10 cellular contexts compared by ENCODE assay signal in genomic region chr2:238974510-238975166, GRCh38.
DNase-seq lines count a peak whose midpoint lies in the region; ATAC-seq and TF ChIP-seq lines count a peak whose summit lies in the region.
"Had no signal": no experiment of that assay in that cellular context is flagged by ENCODE, and none has a peak within 500 bp of the region (broad histone marks: within the 10 kb centered on the region; RNA-seq: fewer than 3 reads in every experiment).

No MANE protein-coding gene starts in this region.

- TF ChIP-seq CTCF in choroid plexus epithelial cell (conservative IDR thresholded peaks at IDR 0.05; ENCODE audit: low read depth, low read length): peak; percentile 60
- TF ChIP-seq CTCF in GM13977 (IDR thresholded peaks at IDR 0.05; ENCODE audit: extremely low read depth, insufficient read depth, missing control alignments): no peak
- no peak for TF ChIP-seq CTCF in Caco-2 (IDR thresholded peaks at IDR 0.05; ENCODE audit: insufficient read depth in 1 of 2, low read depth in 1 of 2, low read length in 1 of 2, severe bottlenecking in 1 of 2, unreplicated experiment in 1 of 2)

- H3K9me3 Mint-ChIP-seq in Caco-2 (ENCODE audit: unreplicated experiment): no peaks in the 10 kb centered on the region
- peaks cover 14% of the 10 kb centered on the region for H3K9me3 Mint-ChIP-seq in stimulated activated effector memory CD8-positive, alpha-beta T cell treated with anti-CD3 and anti-CD28 coated beads, Interleukin-12 subunit alpha, Interleukin-12 subunit beta, amount 100 ng/mL, for 72 hours

- in situ Hi-C loops in GM13977 (cut with MboI; ENCODE audit: low pct_unique_long_range_greater_than_20kb, low sequenced_read_pairs, unreplicated experiment): no loop called here

- no peaks in the 10 kb centered on the region for H3K36me3 ChIP-seq in Caco-2 (ENCODE audit: control insufficient read depth, insufficient read depth, low read length)
- H3K36me3 ChIP-seq: BLaER1 had no signal

- no peaks in the 10 kb centered on the region for H3K27me3 Mint-ChIP-seq in Caco-2 (ENCODE audit: insufficient read depth, unreplicated experiment)

- CTCF ChIA-PET in Caco-2 (lab: Charles Lee): no interaction called here

- ATAC-seq in right cardiac atrium (peak in 1 of 2 donors; percentile 23), Right ventricle myocardium inferior (no peak), GM18870 (IDR thresholded peaks at IDR 0.05; ENCODE audit: unreplicated experiment) (no peak)
- ATAC-seq in stimulated activated effector memory CD8-positive, alpha-beta T cell treated with anti-CD3 and anti-CD28 coated beads, Interleukin-12 subunit alpha, Interleukin-12 subunit beta, amount 100 ng/mL, for 72 hours: no peak

- POLR2A ChIA-PET in Caco-2 (lab: Charles Lee): no interaction called here

- H3K36me3 Mint-ChIP-seq in Caco-2 (ENCODE audit: insufficient read depth, unreplicated experiment): no peaks in the 10 kb centered on the region
- no peaks in the 10 kb centered on the region for H3K36me3 Mint-ChIP-seq in stimulated activated effector memory CD8-positive, alpha-beta T cell treated with anti-CD3 and anti-CD28 coated beads, Interleukin-12 subunit alpha, Interleukin-12 subunit beta, amount 100 ng/mL, for 72 hours

- no peaks in the 10 kb centered on the region for H3K4me1 ChIP-seq in right cardiac atrium (ENCODE audit: control insufficient read depth, insufficient read depth, low read length)
- no peaks in the 10 kb centered on the region for H3K4me1 ChIP-seq in Caco-2
- H3K4me1 ChIP-seq: BLaER1 had no signal

- H3K9me3 ChIP-seq in right cardiac atrium (ENCODE audit: control insufficient read depth, low read length) (no peaks in the 10 kb centered on the region), Caco-2 (no peaks in the 10 kb centered on the region)

- no peak overlapping the region for H3K4me3 Mint-ChIP-seq in Caco-2 (ENCODE audit: unreplicated experiment)
- no peak overlapping the region for H3K4me3 Mint-ChIP-seq in stimulated activated effector memory CD8-positive, alpha-beta T cell treated with anti-CD3 and anti-CD28 coated beads, Interleukin-12 subunit alpha, Interleukin-12 subunit beta, amount 100 ng/mL, for 72 hours

- H3K4me3 ChIP-seq in right cardiac atrium (ENCODE audit: low read length): no peak overlapping the region
- no peak overlapping the region for H3K4me3 ChIP-seq in choroid plexus epithelial cell (ENCODE audit: low read depth, low read length)
- no peak overlapping the region for H3K4me3 ChIP-seq in Caco-2 (ENCODE audit: low read depth, low read length)
- H3K4me3 ChIP-seq: BLaER1 had no signal

- H3K4me1 Mint-ChIP-seq in Caco-2 (ENCODE audit: low read depth, unreplicated experiment): no peaks in the 10 kb centered on the region
- H3K4me1 Mint-ChIP-seq in stimulated activated effector memory CD8-positive, alpha-beta T cell treated with anti-CD3 and anti-CD28 coated beads, Interleukin-12 subunit alpha, Interleukin-12 subunit beta, amount 100 ng/mL, for 72 hours: peaks cover 5% of the 10 kb centered on the region

- 69% methylated on average over 6 of the region's 6 CpGs for WGBS in right cardiac atrium

- H3K27me3 ChIP-seq in right cardiac atrium (ENCODE audit: control insufficient read depth, insufficient read depth) (no peaks in the 10 kb centered on the region), Caco-2 (replicated peaks; ENCODE audit: control insufficient read depth, insufficient read depth, low read length) (no peaks in the 10 kb centered on the region)
- H3K27me3 ChIP-seq: BLaER1 had no signal

- intact Hi-C loops in right cardiac atrium (cut with DNase I) (no loop called here), Right ventricle myocardium inferior (cut with DNase I) (loop anchor here (5.0 kb wide), 1 partner anchor 617 kb away; no protein-coding TSS in a partner anchor), Caco-2 (cut with micrococcal nuclease; ENCODE audit: unreplicated experiment) (no loop called here)

- no TSS peak for BruUV-seq in Caco-2 (replicated peaks; lab: Mats Ljungman, UMichigan)

- peak in 2 of 3 donors; percentile 55 to 64 for DNase-seq in right cardiac atrium
- DNase-seq in Right ventricle myocardium inferior (ENCODE audit: missing footprints): no peak
- peak; percentile 58 for DNase-seq in choroid plexus epithelial cell (ENCODE audit: low read depth)
- DNase-seq in kidney tubule cell (ENCODE audit: low spot score): peak; percentile 33
- DNase-seq in GM13977 (ENCODE audit: low spot score): no peak
- DNase-seq in Caco-2: no peak
- DNase-seq in stimulated activated effector memory CD8-positive, alpha-beta T cell treated with anti-CD3 and anti-CD28 coated beads, Interleukin-12 subunit alpha, Interleukin-12 subunit beta, amount 100 ng/mL, for 72 hours (ENCODE audit: low spot score in 2 of 2): no peak
- DNase-seq: stimulated activated CD4-positive, alpha-beta T cell treated with anti-CD3 and anti-CD28 coated beads, Interleukin-1b, Interleukin-23, amount 100 ng/mL, for 48 hours had no signal

- H3K27ac Mint-ChIP-seq in Caco-2 (ENCODE audit: unreplicated experiment): no peak overlapping the region
- H3K27ac Mint-ChIP-seq in stimulated activated effector memory CD8-positive, alpha-beta T cell treated with anti-CD3 and anti-CD28 coated beads, Interleukin-12 subunit alpha, Interleukin-12 subunit beta, amount 100 ng/mL, for 72 hours: no peak overlapping the region

- H3K27ac ChIP-seq in right cardiac atrium (ENCODE audit: low read length): no peak overlapping the region
- H3K27ac ChIP-seq: BLaER1 had no signal

Comparison
In these comparisons a context has a peak if more than half of its experiments do, and no peak if none do; other contexts are left out.
1. DNase-seq: peak in right cardiac atrium (2 of 3), choroid plexus epithelial cell (single experiment) and kidney tubule cell (single experiment); none in Right ventricle myocardium inferior (single experiment), GM13977 (single experiment), Caco-2 (0 of 2) and stimulated activated effector memory CD8-positive, alpha-beta T cell treated with anti-CD3 and anti-CD28 coated beads, Interleukin-12 subunit alpha, Interleukin-12 subunit beta, amount 100 ng/mL, for 72 hours (0 of 2).